Comparison of ENCODE assay signal across 21 cellular contexts in genomic region chr5:58265531-58265930, GRCh38.
DNase-seq lines count a peak whose midpoint lies in the region; ATAC-seq and TF ChIP-seq lines count a peak whose summit lies in the region.
"Had no signal": no experiment of that assay in that cellular context is flagged by ENCODE, and none has a peak within 500 bp of the region (broad histone marks: within the 10 kb centered on the region; RNA-seq: fewer than 3 reads in every experiment).

No MANE protein-coding gene starts in this region.

- H3K9ac ChIP-seq in neural progenitor cell, result no peak overlapping the region
- H3K9ac ChIP-seq: BLaER1 treated with 17β-estradiol and CSF1 and Interleukin-3, amounts not matched to agents 10 nM and 100 nM had no signal

- H2AFZ ChIP-seq in GM23338 (peak overlapping the region; percentile 79; the same call in 1 of the 2 replicates), neural progenitor cell (replicated peaks) (no peak overlapping the region)

- H3K9me3 Mint-ChIP-seq in GM23338 (no peaks in the 10 kb centered on the region), brain (no peaks in the 10 kb centered on the region), neural progenitor cell (no peaks in the 10 kb centered on the region)
- H3K9me3 Mint-ChIP-seq: HFFc6 had no signal

- H3K27ac Mint-ChIP-seq in GM23338 (peak overlapping the region; percentile 19; the same call in 1 of the 2 replicates), brain (peak overlapping the region in 4 of 5 experiments; percentile 5 to 56 (median 38)), neural progenitor cell (peak overlapping the region; percentile 27)
- H3K27ac Mint-ChIP-seq: B cell; CD4-positive, CD25-positive, alpha-beta regulatory T cell; CD8-positive, alpha-beta memory T cell; HFFc6 had no signal

- no peak for ATAC-seq in GM23338
- ATAC-seq: GM12878, HCT116 had no signal

- no peak overlapping the region for H3K4me3 Mint-ChIP-seq in GM23338
- no peak overlapping the region for H3K4me3 Mint-ChIP-seq in brain
- no peak overlapping the region for H3K4me3 Mint-ChIP-seq in neural progenitor cell
- H3K4me3 Mint-ChIP-seq: B cell; CD4-positive, CD25-positive, alpha-beta regulatory T cell; CD8-positive, alpha-beta memory T cell; HFFc6 had no signal

- no peaks in the 10 kb centered on the region for H3K4me1 ChIP-seq in GM23338 (ENCODE audit: insufficient read depth)
- H3K4me1 ChIP-seq in neural progenitor cell, result no peaks in the 10 kb centered on the region
- H3K4me1 ChIP-seq: BLaER1 treated with 17β-estradiol and CSF1 and Interleukin-3, amounts not matched to agents 10 nM and 100 nM had no signal

- H3K27me3 ChIP-seq in GM23338 (ENCODE audit: insufficient read depth) (no peaks in the 10 kb centered on the region), neural progenitor cell (no peaks in the 10 kb centered on the region)
- H3K27me3 ChIP-seq: BLaER1 treated with 17β-estradiol and CSF1 and Interleukin-3, amounts not matched to agents 10 nM and 100 nM had no signal

- in situ Hi-C loops in ACHN (cut with HindIII; ENCODE audit: low pct_ligation_motif_present, low pct_unique_long_range_greater_than_20kb, low sequenced_read_pairs), result no loop called here

- TF ChIP-seq CTCF in GM23338 (conservative IDR thresholded peaks at IDR 0.05; ENCODE audit: low read depth in 2 of 2), result no peak
- no peak for TF ChIP-seq CTCF in brain (conservative IDR thresholded peaks at IDR 0.05)
- TF ChIP-seq CTCF in neural progenitor cell (IDR thresholded peaks at IDR 0.05), result no peak

- DNase-seq in GM23338 (ENCODE audit: low spot score) (no peak), M059J (ENCODE audit: low read depth) (peak; percentile 13), neural progenitor cell (ENCODE audit: low spot score) (no peak), ACHN (no peak)
- no peak for DNase-seq in activated effector memory CD4-positive, alpha-beta T cell treated with anti-CD3 and anti-CD28 coated beads, Interleukin-2, amount 50 U/mL, for 16 hours
- DNase-seq in activated CD4-positive, alpha-beta T cell treated with anti-CD3 and anti-CD28 coated beads, Interleukin-2, amount 50 U/mL, for 48 hours, result no peak
- DNase-seq: 8988T; CD4-positive, CD25-positive, alpha-beta regulatory T cell; CD8-positive, alpha-beta memory T cell; COR-L47; DMS 273 treated with DMSO at 0.1 percent for 48 hours; DMS53; DND-41; EL; H7; HFFc6 had no signal

- no peaks in the 10 kb centered on the region for H3K9me2 ChIP-seq in GM23338 (ENCODE audit: insufficient read depth)

- H3K4me1 Mint-ChIP-seq in GM23338 (0 out of 3 replicates have a peak, but pooled peaks cover 2% of the 10 kb centered on the region), brain (peaks cover 21% of the 10 kb centered on the region), neural progenitor cell (peaks cover 5% of the 10 kb centered on the region)
- H3K4me1 Mint-ChIP-seq: B cell; CD4-positive, CD25-positive, alpha-beta regulatory T cell; CD8-positive, alpha-beta memory T cell had no signal

- H3F3A ChIP-seq in GM23338 (replicated peaks; ENCODE audit: low read depth) (no peaks in the 10 kb centered on the region), neural progenitor cell (ENCODE audit: low read depth) (no peaks in the 10 kb centered on the region)

- no peaks in the 10 kb centered on the region for H3K27me3 Mint-ChIP-seq in GM23338 (ENCODE audit: insufficient read depth, low read depth, poor library complexity)
- no peaks in the 10 kb centered on the region for H3K27me3 Mint-ChIP-seq in brain
- no peaks in the 10 kb centered on the region for H3K27me3 Mint-ChIP-seq in neural progenitor cell (ENCODE audit: insufficient read depth, low read depth)
- H3K27me3 Mint-ChIP-seq: CD4-positive, CD25-positive, alpha-beta regulatory T cell; CD8-positive, alpha-beta memory T cell had no signal

- H3K36me3 ChIP-seq in GM23338 (ENCODE audit: insufficient read depth) (no peaks in the 10 kb centered on the region), neural progenitor cell (no peaks in the 10 kb centered on the region)
- H3K36me3 ChIP-seq: BLaER1 treated with 17β-estradiol and CSF1 and Interleukin-3, amounts not matched to agents 10 nM and 100 nM had no signal

- H3K4me3 ChIP-seq in GM23338 (no peak overlapping the region), neural progenitor cell (no peak overlapping the region)
- H3K4me3 ChIP-seq: BLaER1 treated with 17β-estradiol and CSF1 and Interleukin-3, amounts not matched to agents 10 nM and 100 nM; GM12878 had no signal

- H3K4me2 ChIP-seq in GM23338 (no peak overlapping the region), neural progenitor cell (no peak overlapping the region)
- H3K4me2 ChIP-seq: BLaER1 treated with 17β-estradiol and CSF1 and Interleukin-3, amounts not matched to agents 10 nM and 100 nM had no signal

- H4K20me1 ChIP-seq in GM23338 (replicated peaks; ENCODE audit: insufficient read depth) (no peaks in the 10 kb centered on the region), neural progenitor cell (ENCODE audit: low read depth) (no peaks in the 10 kb centered on the region)
- H4K20me1 ChIP-seq: BLaER1 treated with 17β-estradiol and CSF1 and Interleukin-3, amounts not matched to agents 10 nM and 100 nM had no signal

- H3K36me3 Mint-ChIP-seq in GM23338 (ENCODE audit: low read depth), result no peaks in the 10 kb centered on the region
- H3K36me3 Mint-ChIP-seq in brain, result no peaks in the 10 kb centered on the region
- H3K36me3 Mint-ChIP-seq in neural progenitor cell, result no peaks in the 10 kb centered on the region
- H3K36me3 Mint-ChIP-seq: CD4-positive, CD25-positive, alpha-beta regulatory T cell; CD8-positive, alpha-beta memory T cell had no signal

- H3K79me2 ChIP-seq in GM23338 (replicated peaks; ENCODE audit: insufficient read depth), result no peaks in the 10 kb centered on the region
- H3K79me2 ChIP-seq in neural progenitor cell (ENCODE audit: low read depth), result no peaks in the 10 kb centered on the region

- H3K9me3 ChIP-seq in neural progenitor cell (ENCODE audit: low read depth), result no peaks in the 10 kb centered on the region
- H3K9me3 ChIP-seq: BLaER1 treated with 17β-estradiol and CSF1 and Interleukin-3, amounts not matched to agents 10 nM and 100 nM had no signal

- H3K27ac ChIP-seq in GM23338 (ENCODE audit: low read depth) (no peak overlapping the region), neural progenitor cell (no peak overlapping the region)
- H3K27ac ChIP-seq: BLaER1 treated with 17β-estradiol and CSF1 and Interleukin-3, amounts not matched to agents 10 nM and 100 nM had no signal

TF ChIP-seq in GM23338, 12 proteins besides CTCF, POLR2A, EP300 and RAD21 (continues in another document):
- TF ChIP-seq EZH2phosphoT487 (IDR thresholded peaks at IDR 0.05; ENCODE audit: unreplicated experiment) (no peak), CREB1 (CRISPR knock-in tag; IDR thresholded peaks at IDR 0.05; ENCODE audit: low read depth) (no peak), ZNF331 (CRISPR knock-in tag; IDR thresholded peaks at IDR 0.05; ENCODE audit: low read depth) (no peak), JUNB (IDR thresholded peaks at IDR 0.05; ENCODE audit: unreplicated experiment) (no peak), ETS1 (IDR thresholded peaks at IDR 0.05) (no peak), REST (IDR thresholded peaks at IDR 0.05; ENCODE audit: unreplicated experiment) (no peak)
